In genomic region chr3:113287818-113288648, GRCh38 we compare ENCODE assay signal across 8 cellular contexts.
DNase-seq lines count a peak whose midpoint lies in the region; ATAC-seq and TF ChIP-seq lines count a peak whose summit lies in the region.

No MANE protein-coding gene starts in this region.

- H3K27me3 ChIP-seq in IMR-90 (ENCODE audit: control insufficient read depth, insufficient read depth, low read length): peaks cover 14% of the 10 kb centered on the region

- H2AK9ac ChIP-seq in IMR-90 (replicated peaks; ENCODE audit: low read depth, low read length, poor library complexity): no peak overlapping the region

- H4K5ac ChIP-seq in IMR-90 (ENCODE audit: low read depth, low read length): peak overlapping the region; percentile 70; the same call in 1 of the 2 replicates

- no peak overlapping the region for H3K4me3 Mint-ChIP-seq in activated naive CD8-positive, alpha-beta T cell treated with anti-CD3 and anti-CD28 coated beads for 36 hours

- no TSS peak for BruUV-seq in IMR-90 (replicated peaks; lab: Mats Ljungman, UMichigan)

- peak; percentile 51 for DNase-seq in DMS114 treated with DMSO at 0.1 percent for 48 hours (lab: John Stamatoyannopoulos, UW; ENCODE audit: unreplicated experiment)
- DNase-seq in IMR-90: peak; percentile 72
- DNase-seq in OCI-M2 (lab: John Stamatoyannopoulos, UW; ENCODE audit: unreplicated experiment): peak; percentile 28
- DNase-seq in activated naive CD8-positive, alpha-beta T cell treated with anti-CD3 and anti-CD28 coated beads for 36 hours: peak; percentile 25
- DNase-seq in Right ventricle myocardium superior: no peak
- peak; percentile 33 for DNase-seq in putamen (ENCODE audit: low spot score)

- H3K23ac ChIP-seq in IMR-90 (ENCODE audit: low read depth, low read length): no peak overlapping the region

- peak overlapping the region; percentile 87 for H2BK5ac ChIP-seq in IMR-90 (ENCODE audit: low read depth, low read length, poor library complexity, severe bottlenecking)

- TF ChIP-seq RAD21 in IMR-90 (IDR thresholded peaks at IDR 0.05; ENCODE audit: low read length): peak; percentile 97

- H3K27me3 Mint-ChIP-seq in activated naive CD8-positive, alpha-beta T cell treated with anti-CD3 and anti-CD28 coated beads for 36 hours: no peaks in the 10 kb centered on the region

- H3K27ac Mint-ChIP-seq in activated naive CD8-positive, alpha-beta T cell treated with anti-CD3 and anti-CD28 coated beads for 36 hours: no peak overlapping the region

- H3K18ac ChIP-seq in IMR-90 (ENCODE audit: low read depth, low read length): peak overlapping the region; percentile 63

- 0 out of 2 replicates have a peak overlapping the region, but pooled peaks have one; percentile 85 for H3K56ac ChIP-seq in IMR-90 (ENCODE audit: extremely low read depth, insufficient read depth, low read length)

- H4K8ac ChIP-seq in IMR-90 (ENCODE audit: low read depth in 2 of 2, low read length in 2 of 2): peak overlapping the region in 1 of 2 experiments; percentile 46; a peak in 1 of 4 replicates

- H3K4me1 ChIP-seq in IMR-90 (ENCODE audit: control insufficient read depth, insufficient read depth, low read length): peaks cover 14% of the 10 kb centered on the region

- H3K9me1 ChIP-seq in IMR-90 (ENCODE audit: insufficient read depth, low read length): peaks cover 14% of the 10 kb centered on the region

- no peak overlapping the region for H3K9ac ChIP-seq in IMR-90 (ENCODE audit: low read depth, low read length)

- CTCF ChIA-PET in IMR-90 (lab: Yijun Ruan, JAX): interaction anchor here (0.5 to 1.9 kb wide), 17 partner anchors 13 to 650 kb away, joined by 3 to 15 read pairs (median 3); no protein-coding TSS in a partner anchor

- peaks cover 3% of the 10 kb centered on the region; the same call in 1 of the 2 replicates for H4K20me1 ChIP-seq in IMR-90 (ENCODE audit: insufficient read depth, low read length)

- H2BK120ac ChIP-seq in IMR-90 (ENCODE audit: low read depth, low read length): peak overlapping the region; percentile 90

- H3K4me1 Mint-ChIP-seq in activated naive CD8-positive, alpha-beta T cell treated with anti-CD3 and anti-CD28 coated beads for 36 hours: no peaks in the 10 kb centered on the region

- peak overlapping the region; percentile 59 for H3K27ac ChIP-seq in IMR-90 (ENCODE audit: insufficient read depth, low read length)

- H2AK5ac ChIP-seq in IMR-90 (ENCODE audit: low read depth, low read length): no peak overlapping the region

- no peak overlapping the region for H3K14ac ChIP-seq in IMR-90 (replicated peaks; ENCODE audit: low read depth, low read length)

- H4K91ac ChIP-seq in IMR-90 (ENCODE audit: insufficient read depth, low read depth, low read length): no peak overlapping the region

- H3K4ac ChIP-seq in IMR-90 (ENCODE audit: low read depth, low read length): peak overlapping the region; percentile 77

- H2BK20ac ChIP-seq in IMR-90 (ENCODE audit: low read depth, low read length): peak overlapping the region; percentile 91; the same call in 1 of the 2 replicates

- H3K9me3 Mint-ChIP-seq in activated naive CD8-positive, alpha-beta T cell treated with anti-CD3 and anti-CD28 coated beads for 36 hours: no peaks in the 10 kb centered on the region

- no peaks in the 10 kb centered on the region for H3K9me3 ChIP-seq in IMR-90 (ENCODE audit: control insufficient read depth, insufficient read depth, low read length)

- H3K36me3 Mint-ChIP-seq in activated naive CD8-positive, alpha-beta T cell treated with anti-CD3 and anti-CD28 coated beads for 36 hours: no peaks in the 10 kb centered on the region

- dilution Hi-C loops in IMR-90 (cut with HindIII; ENCODE audit: low sequenced_read_pairs, unreplicated experiment): no loop called here

- peak; percentile 59; the same call in 1 of the 2 replicates for TF ChIP-seq POLR2A in IMR-90 (IDR thresholded peaks at IDR 0.05; ENCODE audit: low read depth, low read length)

- H3K4me3 ChIP-seq in IMR-90 (ENCODE audit: insufficient read depth, low read depth, low read length): no peak overlapping the region

- peak overlapping the region; percentile 72; the same call in 1 of the 2 replicates for H3K4me2 ChIP-seq in IMR-90 (ENCODE audit: low read depth, low read length)

- H3K79me1 ChIP-seq in IMR-90 (ENCODE audit: low read depth in 1 of 2, low read length in 2 of 2): no peaks in the 10 kb centered on the region

- H2BK15ac ChIP-seq in IMR-90 (ENCODE audit: low read depth, low read length): no peak overlapping the region

- ATAC-seq in IMR-90 (ENCODE audit: low read depth) (peak; percentile 64), Right ventricle myocardium superior (ENCODE audit: poor library complexity) (peak; percentile 72), GM21526 (IDR thresholded peaks at IDR 0.05; ENCODE audit: low FRiP score, unreplicated experiment) (no peak), GM18873 (IDR thresholded peaks at IDR 0.05; ENCODE audit: low FRiP score, unreplicated experiment) (no peak)

- in situ Hi-C loops in IMR-90 (cut with MboI; ENCODE audit: low sequenced_read_pairs): loop anchor here (5.0 to 25.0 kb wide), 2 partner anchors 231 to 651 kb away; partner anchors contain the start of gene CCDC80

- no peak overlapping the region for H2AFZ ChIP-seq in IMR-90 (replicated peaks; ENCODE audit: low read length, poor library complexity)

- POLR2A ChIA-PET in IMR-90 (lab: Charles Lee; ENCODE audit: unreplicated experiment): interaction anchor here (0.6 kb wide), 3 partner anchors 63 to 716 kb away, joined by 3 to 7 read pairs (median 4); no protein-coding TSS in a partner anchor

- TF ChIP-seq CTCF in IMR-90 (conservative IDR thresholded peaks at IDR 0.05; ENCODE audit: low read depth, low read length): peak; percentile 99

- H3K36me3 ChIP-seq in IMR-90 (ENCODE audit: control insufficient read depth, insufficient read depth, low read length): peaks cover 19% of the 10 kb centered on the region

- 88% methylated on average over 1 of the region's 5 CpGs; no CpG with 5 or more reads in 1 of the 2 experiments for WGBS in IMR-90 (ENCODE audit: extremely low coverage in 2 of 2, insufficient read length in 1 of 2), 2 experiments

- intact Hi-C loops in IMR-90 (cut with micrococcal nuclease) (loop anchor here (1.0 to 5.0 kb wide), 5 partner anchors 76 to 706 kb away; partner anchors contain the start of gene CCDC80), Right ventricle myocardium superior (cut with DNase I) (loop anchor here (2.0 kb wide), 2 partner anchors 151 to 235 kb away; no protein-coding TSS in a partner anchor)

TF ChIP-seq in IMR-90, 13 proteins besides CTCF, POLR2A, EP300 and RAD21:
- TF ChIP-seq CEBPB (IDR thresholded peaks at IDR 0.05; ENCODE audit: low read depth, low read length) (no peak), ELK1 (IDR thresholded peaks at IDR 0.05; ENCODE audit: borderline replicate concordance, low read depth, low read length) (no peak), SMC3 (IDR thresholded peaks at IDR 0.05; ENCODE audit: low read depth, low read length) (peak; percentile 99), CHD1 (IDR thresholded peaks at IDR 0.05; ENCODE audit: low read depth, low read length) (no peak)

Comparison
In these comparisons a context has a peak if more than half of its experiments do, and no peak if none do; other contexts are left out.
1. ATAC-seq: peak in IMR-90 (single experiment) and Right ventricle myocardium superior (single experiment); none in GM21526 (single experiment) and GM18873 (single experiment).